Comparison of ENCODE assay signal across 1 cellular context in the genomic region with DNA sequence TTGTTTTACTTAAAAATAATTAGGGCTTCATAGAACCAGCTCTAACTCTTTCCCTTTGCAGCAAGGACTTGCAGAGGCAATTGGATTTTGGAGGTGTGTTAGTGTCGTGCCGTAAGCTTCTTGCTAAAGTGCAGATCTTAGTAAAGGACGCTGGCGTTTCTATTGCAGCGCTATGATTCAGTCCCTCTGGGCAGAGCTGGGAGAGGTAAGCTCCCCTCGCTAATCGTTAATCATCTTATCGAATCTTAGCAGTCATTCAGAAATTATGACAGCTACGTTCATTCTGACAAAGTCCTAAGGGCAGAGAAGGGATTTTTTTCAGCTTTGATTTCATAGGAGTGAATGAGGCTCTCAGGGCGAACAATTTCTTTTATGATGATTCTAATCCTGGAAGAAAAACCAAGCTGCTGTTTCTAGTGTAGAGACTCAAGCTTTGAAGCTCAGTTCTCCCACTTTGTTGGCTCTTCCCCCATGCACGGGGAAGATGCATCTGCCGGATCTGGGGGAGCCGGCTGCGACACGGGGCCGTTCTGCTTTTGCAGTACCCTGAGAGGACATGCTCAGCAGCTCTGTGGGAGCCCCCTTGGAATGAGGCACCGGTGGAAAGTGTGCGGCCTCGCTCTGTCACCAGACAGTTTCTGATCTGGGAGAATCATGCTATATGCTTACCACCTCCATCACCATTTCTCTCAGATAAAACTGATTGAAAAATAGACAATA.
TF ChIP-seq lines count a peak whose summit lies in the region.

No MANE protein-coding gene starts in this region.

TF ChIP-seq in GM23338, 12 proteins besides CTCF, POLR2A, EP300 and RAD21:
- TF ChIP-seq, protein P1, sequence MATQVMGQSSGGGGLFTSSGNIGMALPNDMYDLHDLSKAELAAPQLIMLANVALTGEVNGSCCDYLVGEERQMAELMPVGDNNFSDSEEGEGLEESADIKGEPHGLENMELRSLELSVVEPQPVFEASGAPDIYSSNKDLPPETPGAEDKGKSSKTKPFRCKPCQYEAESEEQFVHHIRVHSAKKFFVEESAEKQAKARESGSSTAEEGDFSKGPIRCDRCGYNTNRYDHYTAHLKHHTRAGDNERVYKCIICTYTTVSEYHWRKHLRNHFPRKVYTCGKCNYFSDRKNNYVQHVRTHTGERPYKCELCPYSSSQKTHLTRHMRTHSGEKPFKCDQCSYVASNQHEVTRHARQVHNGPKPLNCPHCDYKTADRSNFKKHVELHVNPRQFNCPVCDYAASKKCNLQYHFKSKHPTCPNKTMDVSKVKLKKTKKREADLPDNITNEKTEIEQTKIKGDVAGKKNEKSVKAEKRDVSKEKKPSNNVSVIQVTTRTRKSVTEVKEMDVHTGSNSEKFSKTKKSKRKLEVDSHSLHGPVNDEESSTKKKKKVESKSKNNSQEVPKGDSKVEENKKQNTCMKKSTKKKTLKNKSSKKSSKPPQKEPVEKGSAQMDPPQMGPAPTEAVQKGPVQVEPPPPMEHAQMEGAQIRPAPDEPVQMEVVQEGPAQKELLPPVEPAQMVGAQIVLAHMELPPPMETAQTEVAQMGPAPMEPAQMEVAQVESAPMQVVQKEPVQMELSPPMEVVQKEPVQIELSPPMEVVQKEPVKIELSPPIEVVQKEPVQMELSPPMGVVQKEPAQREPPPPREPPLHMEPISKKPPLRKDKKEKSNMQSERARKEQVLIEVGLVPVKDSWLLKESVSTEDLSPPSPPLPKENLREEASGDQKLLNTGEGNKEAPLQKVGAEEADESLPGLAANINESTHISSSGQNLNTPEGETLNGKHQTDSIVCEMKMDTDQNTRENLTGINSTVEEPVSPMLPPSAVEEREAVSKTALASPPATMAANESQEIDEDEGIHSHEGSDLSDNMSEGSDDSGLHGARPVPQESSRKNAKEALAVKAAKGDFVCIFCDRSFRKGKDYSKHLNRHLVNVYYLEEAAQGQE (IDR thresholded peaks at IDR 0.05; ENCODE audit: unreplicated experiment): no peak
- TF ChIP-seq ZNF114 (CRISPR knock-in tag; IDR thresholded peaks at IDR 0.05): no peak
- TF ChIP-seq JUNB (IDR thresholded peaks at IDR 0.05; ENCODE audit: unreplicated experiment): no peak
- no peak for TF ChIP-seq EZH2 (IDR thresholded peaks at IDR 0.05; ENCODE audit: low read depth, unreplicated experiment)
- TF ChIP-seq STAT1 (IDR thresholded peaks at IDR 0.05; ENCODE audit: unreplicated experiment): no peak
- no peak for TF ChIP-seq NANOG (IDR thresholded peaks at IDR 0.05; ENCODE audit: borderline replicate concordance)
- TF ChIP-seq, protein P2, sequence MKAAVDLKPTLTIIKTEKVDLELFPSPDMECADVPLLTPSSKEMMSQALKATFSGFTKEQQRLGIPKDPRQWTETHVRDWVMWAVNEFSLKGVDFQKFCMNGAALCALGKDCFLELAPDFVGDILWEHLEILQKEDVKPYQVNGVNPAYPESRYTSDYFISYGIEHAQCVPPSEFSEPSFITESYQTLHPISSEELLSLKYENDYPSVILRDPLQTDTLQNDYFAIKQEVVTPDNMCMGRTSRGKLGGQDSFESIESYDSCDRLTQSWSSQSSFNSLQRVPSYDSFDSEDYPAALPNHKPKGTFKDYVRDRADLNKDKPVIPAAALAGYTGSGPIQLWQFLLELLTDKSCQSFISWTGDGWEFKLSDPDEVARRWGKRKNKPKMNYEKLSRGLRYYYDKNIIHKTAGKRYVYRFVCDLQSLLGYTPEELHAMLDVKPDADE (IDR thresholded peaks at IDR 0.05): no peak
- TF ChIP-seq CREB1 (CRISPR knock-in tag; IDR thresholded peaks at IDR 0.05; ENCODE audit: low read depth): no peak
- no peak for TF ChIP-seq POLR2AphosphoS5 (IDR thresholded peaks at IDR 0.05; ENCODE audit: low read depth)
- TF ChIP-seq, protein P3, sequence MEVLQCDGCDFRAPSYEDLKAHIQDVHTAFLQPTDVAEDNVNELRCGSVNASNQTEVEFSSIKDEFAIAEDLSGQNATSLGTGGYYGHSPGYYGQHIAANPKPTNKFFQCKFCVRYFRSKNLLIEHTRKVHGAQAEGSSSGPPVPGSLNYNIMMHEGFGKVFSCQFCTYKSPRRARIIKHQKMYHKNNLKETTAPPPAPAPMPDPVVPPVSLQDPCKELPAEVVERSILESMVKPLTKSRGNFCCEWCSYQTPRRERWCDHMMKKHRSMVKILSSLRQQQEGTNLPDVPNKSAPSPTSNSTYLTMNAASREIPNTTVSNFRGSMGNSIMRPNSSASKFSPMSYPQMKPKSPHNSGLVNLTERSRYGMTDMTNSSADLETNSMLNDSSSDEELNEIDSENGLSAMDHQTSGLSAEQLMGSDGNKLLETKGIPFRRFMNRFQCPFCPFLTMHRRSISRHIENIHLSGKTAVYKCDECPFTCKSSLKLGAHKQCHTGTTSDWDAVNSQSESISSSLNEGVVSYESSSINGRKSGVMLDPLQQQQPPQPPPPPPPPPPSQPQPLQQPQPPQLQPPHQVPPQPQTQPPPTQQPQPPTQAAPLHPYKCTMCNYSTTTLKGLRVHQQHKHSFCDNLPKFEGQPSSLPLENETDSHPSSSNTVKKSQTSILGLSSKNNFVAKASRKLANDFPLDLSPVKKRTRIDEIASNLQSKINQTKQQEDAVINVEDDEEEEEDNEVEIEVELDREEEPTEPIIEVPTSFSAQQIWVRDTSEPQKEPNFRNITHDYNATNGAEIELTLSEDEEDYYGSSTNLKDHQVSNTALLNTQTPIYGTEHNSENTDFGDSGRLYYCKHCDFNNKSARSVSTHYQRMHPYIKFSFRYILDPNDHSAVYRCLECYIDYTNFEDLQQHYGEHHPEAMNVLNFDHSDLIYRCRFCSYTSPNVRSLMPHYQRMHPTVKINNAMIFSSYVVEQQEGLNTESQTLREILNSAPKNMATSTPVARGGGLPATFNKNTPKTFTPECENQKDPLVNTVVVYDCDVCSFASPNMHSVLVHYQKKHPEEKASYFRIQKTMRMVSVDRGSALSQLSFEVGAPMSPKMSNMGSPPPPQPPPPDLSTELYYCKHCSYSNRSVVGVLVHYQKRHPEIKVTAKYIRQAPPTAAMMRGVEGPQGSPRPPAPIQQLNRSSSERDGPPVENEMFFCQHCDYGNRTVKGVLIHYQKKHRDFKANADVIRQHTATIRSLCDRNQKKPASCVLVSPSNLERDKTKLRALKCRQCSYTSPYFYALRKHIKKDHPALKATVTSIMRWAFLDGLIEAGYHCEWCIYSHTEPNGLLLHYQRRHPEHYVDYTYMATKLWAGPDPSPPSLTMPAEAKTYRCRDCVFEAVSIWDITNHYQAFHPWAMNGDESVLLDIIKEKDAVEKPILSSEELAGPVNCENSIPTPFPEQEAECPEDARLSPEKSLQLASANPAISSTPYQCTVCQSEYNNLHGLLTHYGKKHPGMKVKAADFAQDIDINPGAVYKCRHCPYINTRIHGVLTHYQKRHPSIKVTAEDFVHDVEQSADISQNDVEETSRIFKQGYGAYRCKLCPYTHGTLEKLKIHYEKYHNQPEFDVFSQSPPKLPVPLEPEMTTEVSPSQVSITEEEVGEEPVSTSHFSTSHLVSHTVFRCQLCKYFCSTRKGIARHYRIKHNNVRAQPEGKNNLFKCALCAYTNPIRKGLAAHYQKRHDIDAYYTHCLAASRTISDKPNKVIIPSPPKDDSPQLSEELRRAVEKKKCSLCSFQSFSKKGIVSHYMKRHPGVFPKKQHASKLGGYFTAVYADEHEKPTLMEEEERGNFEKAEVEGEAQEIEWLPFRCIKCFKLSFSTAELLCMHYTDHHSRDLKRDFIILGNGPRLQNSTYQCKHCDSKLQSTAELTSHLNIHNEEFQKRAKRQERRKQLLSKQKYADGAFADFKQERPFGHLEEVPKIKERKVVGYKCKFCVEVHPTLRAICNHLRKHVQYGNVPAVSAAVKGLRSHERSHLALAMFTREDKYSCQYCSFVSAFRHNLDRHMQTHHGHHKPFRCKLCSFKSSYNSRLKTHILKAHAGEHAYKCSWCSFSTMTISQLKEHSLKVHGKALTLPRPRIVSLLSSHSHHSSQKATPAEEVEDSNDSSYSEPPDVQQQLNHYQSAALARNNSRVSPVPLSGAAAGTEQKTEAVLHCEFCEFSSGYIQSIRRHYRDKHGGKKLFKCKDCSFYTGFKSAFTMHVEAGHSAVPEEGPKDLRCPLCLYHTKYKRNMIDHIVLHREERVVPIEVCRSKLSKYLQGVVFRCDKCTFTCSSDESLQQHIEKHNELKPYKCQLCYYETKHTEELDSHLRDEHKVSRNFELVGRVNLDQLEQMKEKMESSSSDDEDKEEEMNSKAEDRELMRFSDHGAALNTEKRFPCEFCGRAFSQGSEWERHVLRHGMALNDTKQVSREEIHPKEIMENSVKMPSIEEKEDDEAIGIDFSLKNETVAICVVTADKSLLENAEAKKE (CRISPR knock-in tag; IDR thresholded peaks at IDR 0.05): no peak
- TF ChIP-seq ZNF331 (CRISPR knock-in tag; IDR thresholded peaks at IDR 0.05; ENCODE audit: low read depth): no peak
- no peak for TF ChIP-seq EZH2phosphoT487 (IDR thresholded peaks at IDR 0.05; ENCODE audit: unreplicated experiment)
